Comparison of ENCODE assay signal across 8 cellular contexts in the genomic region with DNA sequence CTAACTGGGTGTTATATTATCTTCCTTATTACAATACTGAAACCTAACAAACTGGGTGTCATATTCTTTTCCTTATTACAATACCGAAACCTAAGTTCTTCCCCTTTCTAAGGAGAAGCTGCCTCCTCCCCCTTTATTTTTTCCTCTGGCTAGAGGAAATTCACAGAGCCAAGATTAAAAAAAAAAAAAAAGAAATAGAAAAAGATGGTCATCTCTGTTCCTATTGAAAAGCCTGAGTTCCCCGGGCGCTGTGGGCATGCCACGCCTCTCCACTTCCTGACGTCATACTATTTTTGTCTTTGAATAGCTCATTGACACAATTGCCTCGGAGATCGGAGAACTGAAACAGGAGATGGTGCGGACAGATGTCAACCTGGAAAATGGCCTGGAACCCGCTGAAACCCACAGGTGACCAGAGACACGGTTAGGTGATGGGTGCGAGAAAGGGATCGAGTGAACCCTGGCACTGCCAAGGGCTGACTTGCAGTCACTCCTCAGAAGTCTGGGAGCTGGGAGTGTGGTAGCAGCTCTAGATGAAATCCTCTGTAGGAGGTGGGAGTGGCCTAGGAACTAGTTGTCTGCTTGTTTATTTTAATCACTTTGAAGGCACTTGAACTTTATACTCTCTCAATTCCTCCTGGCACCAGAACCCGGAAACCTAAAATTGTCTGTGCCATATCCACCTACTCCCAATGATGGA.
A peak's percentile ranks its signal among the peaks of the same experiment; 100 is the strongest.
DNase-seq lines count a peak whose midpoint lies in the region; ATAC-seq and TF ChIP-seq lines count a peak whose summit lies in the region.

No MANE protein-coding gene starts in this region.

- no peak overlapping the region for H3K23ac ChIP-seq in neuronal stem cell (ENCODE audit: low read depth, low read length, poor library complexity)

- H3K14ac ChIP-seq in neuronal stem cell (ENCODE audit: low read length): no peak overlapping the region

- H2AK5ac ChIP-seq in neuronal stem cell (ENCODE audit: low read depth, low read length): no peak overlapping the region

- H4K8ac ChIP-seq in neuronal stem cell (ENCODE audit: low read depth, low read length): no peak overlapping the region

- no peaks in the 10 kb centered on the region for H3K36me3 ChIP-seq in Caco-2 (ENCODE audit: control insufficient read depth, insufficient read depth, low read length)
- H3K36me3 ChIP-seq in colonic mucosa: no peaks in the 10 kb centered on the region
- no peaks in the 10 kb centered on the region for H3K36me3 ChIP-seq in CD8-positive, alpha-beta memory T cell (ENCODE audit: insufficient read depth, low read length)
- no peaks in the 10 kb centered on the region for H3K36me3 ChIP-seq in neuronal stem cell (replicated peaks in 1 of 2; ENCODE audit: control insufficient read depth in 2 of 2, insufficient read depth in 2 of 2, low read length in 2 of 2)

- H2BK5ac ChIP-seq in neuronal stem cell (ENCODE audit: low read length): no peak overlapping the region

- no peak overlapping the region for H4K91ac ChIP-seq in neuronal stem cell (ENCODE audit: low read depth, low read length, poor library complexity)

- no peak overlapping the region for H2BK12ac ChIP-seq in neuronal stem cell (ENCODE audit: low read length)

- H3K4me2 ChIP-seq in neuronal stem cell (ENCODE audit: insufficient read depth, low read length, poor library complexity, severe bottlenecking): no peak overlapping the region

- H3K18ac ChIP-seq in neuronal stem cell (ENCODE audit: low read length): no peak overlapping the region

- intact Hi-C loops in Caco-2 (cut with micrococcal nuclease; ENCODE audit: unreplicated experiment): no loop called here
- intact Hi-C loops in colonic mucosa (cut with DNase I): no loop called here

- TF ChIP-seq CTCF in Caco-2 (IDR thresholded peaks at IDR 0.05; ENCODE audit: insufficient read depth in 1 of 2, low read depth in 1 of 2, low read length in 1 of 2, severe bottlenecking in 1 of 2, unreplicated experiment in 1 of 2) (no peak), colonic mucosa (IDR thresholded peaks at IDR 0.05) (no peak)

- no peak for ATAC-seq in GM18861 (IDR thresholded peaks at IDR 0.05; ENCODE audit: unreplicated experiment)
- ATAC-seq in GM19328 (IDR thresholded peaks at IDR 0.05; ENCODE audit: unreplicated experiment): no peak

- H3K9ac ChIP-seq in colonic mucosa (ENCODE audit: low read depth in 2 of 2, low read length in 2 of 2) (peak overlapping the region; percentile 57 to 68), neuronal stem cell (ENCODE audit: low read depth, low read length, poor library complexity) (no peak overlapping the region)

- peak overlapping the region; percentile 28 for H3K4me3 Mint-ChIP-seq in Caco-2 (ENCODE audit: unreplicated experiment)
- no peak overlapping the region for H3K4me3 Mint-ChIP-seq in CD8-positive, alpha-beta memory T cell

- no peak overlapping the region for H2BK15ac ChIP-seq in neuronal stem cell (ENCODE audit: low read length)

- no peaks in the 10 kb centered on the region for H3K9me3 Mint-ChIP-seq in Caco-2 (ENCODE audit: unreplicated experiment)
- H3K9me3 Mint-ChIP-seq in CD8-positive, alpha-beta memory T cell: peaks cover 0 to 2% (median 0%) of the 10 kb centered on the region in 5 donors

- H2AFZ ChIP-seq in neuronal stem cell (ENCODE audit: low read length): no peak overlapping the region

- no peak overlapping the region for H3K4me3 ChIP-seq in Caco-2 (ENCODE audit: low read depth, low read length)
- H3K4me3 ChIP-seq in colonic mucosa: peak overlapping the region; percentile 22
- H3K4me3 ChIP-seq in CD8-positive, alpha-beta memory T cell (ENCODE audit: low read length): no peak overlapping the region
- H3K4me3 ChIP-seq in neuronal stem cell (ENCODE audit: low read length in 2 of 2): no peak overlapping the region

- H3K4me1 ChIP-seq in Caco-2 (peaks cover 22% of the 10 kb centered on the region), colonic mucosa (peaks cover 4% of the 10 kb centered on the region), neuronal stem cell (ENCODE audit: control insufficient read depth in 2 of 2, insufficient read depth in 1 of 2, low read depth in 1 of 2, low read length in 2 of 2) (peaks cover 0 to 2% of the 10 kb centered on the region in 2 donors)
- peaks cover 12% of the 10 kb centered on the region for H3K4me1 ChIP-seq in CD8-positive, alpha-beta memory T cell (ENCODE audit: insufficient read depth, low read length)

- no peak overlapping the region for H2BK120ac ChIP-seq in neuronal stem cell (ENCODE audit: low read depth, low read length)

- H3K79me1 ChIP-seq in neuronal stem cell (ENCODE audit: low read depth, low read length): no peaks in the 10 kb centered on the region

- DNase-seq in Caco-2 (no peak), NCI-H2029 treated with DMSO at 0.1 percent for 48 hours (lab: John Stamatoyannopoulos, UW) (peak; percentile 98), colonic mucosa (peak; percentile 89), mucosa of gallbladder (ENCODE audit: low spot score) (peak; percentile 82), neuronal stem cell (ENCODE audit: low spot score) (no peak)
- DNase-seq in CD8-positive, alpha-beta memory T cell: no peak

- H3K4me1 Mint-ChIP-seq in Caco-2 (ENCODE audit: low read depth, unreplicated experiment): peaks cover 30% of the 10 kb centered on the region
- peaks cover 18 to 29% (median 23%) of the 10 kb centered on the region in 3 donors for H3K4me1 Mint-ChIP-seq in CD8-positive, alpha-beta memory T cell

- POLR2A ChIA-PET in Caco-2 (lab: Charles Lee): no interaction called here
- POLR2A ChIA-PET in CD8-positive, alpha-beta memory T cell (lab: Charles Lee): no interaction called here

- no TSS peak for BruUV-seq in Caco-2 (replicated peaks; lab: Mats Ljungman, UMichigan)

- H3K36me3 Mint-ChIP-seq in Caco-2 (ENCODE audit: insufficient read depth, unreplicated experiment): no peaks in the 10 kb centered on the region
- H3K36me3 Mint-ChIP-seq in CD8-positive, alpha-beta memory T cell: no peaks in the 10 kb centered on the region

- peak overlapping the region; percentile 71 for H3K27ac ChIP-seq in colonic mucosa
- no peak overlapping the region for H3K27ac ChIP-seq in CD8-positive, alpha-beta memory T cell (ENCODE audit: low read depth, low read length)
- no peak overlapping the region for H3K27ac ChIP-seq in neuronal stem cell (replicated peaks; ENCODE audit: low read length)

- H3K4ac ChIP-seq in neuronal stem cell (ENCODE audit: low read length): no peak overlapping the region

- peak overlapping the region; percentile 16 for H3K27ac Mint-ChIP-seq in Caco-2 (ENCODE audit: unreplicated experiment)
- H3K27ac Mint-ChIP-seq in CD8-positive, alpha-beta memory T cell: no peak overlapping the region

- H3K9me3 ChIP-seq in Caco-2: no peaks in the 10 kb centered on the region
- H3K9me3 ChIP-seq in colonic mucosa: no peaks in the 10 kb centered on the region
- no peaks in the 10 kb centered on the region for H3K9me3 ChIP-seq in CD8-positive, alpha-beta memory T cell (ENCODE audit: low read length)
- no peaks in the 10 kb centered on the region for H3K9me3 ChIP-seq in neuronal stem cell (replicated peaks in 1 of 2; ENCODE audit: control insufficient read depth in 2 of 2, insufficient read depth in 1 of 2, low read depth in 1 of 2, low read length in 2 of 2)

- H3K27me3 Mint-ChIP-seq in Caco-2 (ENCODE audit: insufficient read depth, unreplicated experiment): no peaks in the 10 kb centered on the region
- H3K27me3 Mint-ChIP-seq in CD8-positive, alpha-beta memory T cell: peaks cover 20 to 32% of the 10 kb centered on the region in 2 donors

- WGBS in neuronal stem cell (ENCODE audit: extremely low coverage in 2 of 2, insufficient read length in 2 of 2, insufficient replicate concordance in 1 of 2), 2 donors: no CpG with 5 or more reads among the region's 13 CpGs

- H3K27me3 ChIP-seq in Caco-2 (replicated peaks; ENCODE audit: control insufficient read depth, insufficient read depth, low read length): no peaks in the 10 kb centered on the region
- no peaks in the 10 kb centered on the region for H3K27me3 ChIP-seq in colonic mucosa
- H3K27me3 ChIP-seq in CD8-positive, alpha-beta memory T cell (ENCODE audit: insufficient read depth, low read length, poor library complexity, severe bottlenecking): no peaks in the 10 kb centered on the region
- H3K27me3 ChIP-seq in neuronal stem cell (ENCODE audit: control insufficient read depth in 3 of 3, insufficient read depth in 3 of 3, low read depth in 1 of 3, low read length in 3 of 3): no peaks in the 10 kb centered on the region

- CTCF ChIA-PET in Caco-2 (lab: Charles Lee): interaction anchor here (0.5 kb wide), 1 partner anchor 58 kb away, joined by 3 read pairs; no protein-coding TSS in a partner anchor
- CTCF ChIA-PET in CD8-positive, alpha-beta memory T cell (lab: Charles Lee): interaction anchor here (0.9 kb wide), 1 partner anchor 12 kb away, joined by 3 read pairs; no protein-coding TSS in a partner anchor

Comparison
In these comparisons a context has a peak if more than half of its experiments do, and no peak if none do; other contexts are left out.
1. DNase-seq: peak in NCI-H2029 treated with DMSO at 0.1 percent for 48 hours (single experiment), colonic mucosa (single experiment) and mucosa of gallbladder (single experiment); none in Caco-2 (0 of 2), CD8-positive, alpha-beta memory T cell (0 of 5) and neuronal stem cell (single experiment).